9 cellular contexts compared by ENCODE assay signal in the genomic region with DNA sequence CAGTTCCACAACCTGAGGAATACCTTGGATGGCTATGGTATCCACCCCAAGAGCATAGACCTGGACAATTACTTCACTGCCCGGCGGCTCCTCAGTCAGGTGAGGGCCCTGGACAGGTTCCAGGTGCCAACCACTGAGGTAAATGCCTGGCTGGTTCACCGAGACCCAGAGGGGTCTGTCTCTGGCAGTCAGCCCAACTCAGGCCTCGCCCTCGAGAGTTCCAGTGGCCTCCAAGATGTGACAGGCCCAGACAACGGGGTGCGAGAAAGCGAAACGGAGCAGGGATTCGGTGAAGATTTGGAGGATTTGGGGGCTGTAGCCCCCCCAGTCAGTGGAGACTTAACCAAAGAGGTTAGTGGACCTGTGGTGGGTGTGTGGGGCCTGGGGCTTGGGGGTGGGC. TPM values are rescaled to one million over a fixed set of nuclear protein-coding genes. Genes with fewer than 3 reads are reported as not detected.
DNase-seq lines count a peak whose midpoint lies in the region; ATAC-seq, FAIRE-seq and TF ChIP-seq lines count a peak whose summit lies in the region.
"Had no signal": no experiment of that assay in that cellular context is flagged by ENCODE, and none has a peak within 500 bp of the region (broad histone marks: within the 10 kb centered on the region; RNA-seq: fewer than 3 reads in every experiment).

No MANE protein-coding gene starts in this region.

- H3K4me3 ChIP-seq in HUES6 (ENCODE audit: low read depth, low read length) (0 out of 2 replicates have a peak overlapping the region, but pooled peaks have one; percentile 2), iPS-18a (ENCODE audit: low read length) (peak overlapping the region; percentile 1), spleen (peak overlapping the region in 7 of 8 donors; percentile 4 to 98 (median 69))

- H3K9me3 Mint-ChIP-seq in activated naive CD8-positive, alpha-beta T cell treated with anti-CD3 and anti-CD28 coated beads for 36 hours: no peaks in the 10 kb centered on the region

- no peaks in the 10 kb centered on the region for H3K27me3 ChIP-seq in HUES6 (ENCODE audit: control insufficient read depth, insufficient read depth, low read length)
- no peaks in the 10 kb centered on the region for H3K27me3 ChIP-seq in iPS-18a (ENCODE audit: control insufficient read depth, insufficient read depth, low read length)
- H3K27me3 ChIP-seq in spleen (replicated peaks in 1 of 7): no peaks in the 10 kb centered on the region

- intact Hi-C loops in spleen (cut with DNase I; ENCODE audit: low total_unique reads): no loop called here

- peaks cover 60% of the 10 kb centered on the region for H3K36me3 Mint-ChIP-seq in activated naive CD8-positive, alpha-beta T cell treated with anti-CD3 and anti-CD28 coated beads for 36 hours

- no peak overlapping the region for H3K27ac ChIP-seq in HUES6 (ENCODE audit: low read depth, low read length)
- no peak overlapping the region for H3K27ac ChIP-seq in iPS-18a (ENCODE audit: low read length)
- peak overlapping the region in 7 of 8 donors; percentile 94 to 98 (median 96) for H3K27ac ChIP-seq in spleen

- no peak overlapping the region for H3K27ac Mint-ChIP-seq in activated naive CD8-positive, alpha-beta T cell treated with anti-CD3 and anti-CD28 coated beads for 36 hours

- WGBS in spleen, 5 donors: 76 to 88% (median 82%) methylated on average over 9 to 10 of the region's 10 CpGs

- H3K27me3 Mint-ChIP-seq in activated naive CD8-positive, alpha-beta T cell treated with anti-CD3 and anti-CD28 coated beads for 36 hours: peaks cover 4% of the 10 kb centered on the region

- H3K36me3 ChIP-seq in HUES6 (ENCODE audit: control insufficient read depth, insufficient read depth, low read length) (peaks cover 31% of the 10 kb centered on the region), iPS-18a (ENCODE audit: control insufficient read depth, low read depth, low read length) (peaks cover 18% of the 10 kb centered on the region), spleen (peaks cover 0 to 60% (median 20%) of the 10 kb centered on the region in 6 donors)

- no peak for DNase-seq in activated naive CD8-positive, alpha-beta T cell treated with anti-CD3 and anti-CD28 coated beads for 36 hours
- DNase-seq in spleen: peak; percentile 73
- DNase-seq in GM19239 (ENCODE audit: insufficient read length, low spot score): no peak
- no peak for DNase-seq in GM10248 (ENCODE audit: extremely low spot score)
- DNase-seq: KG1 had no signal

- H3K4me1 ChIP-seq in HUES6 (ENCODE audit: control insufficient read depth, insufficient read depth, low read length) (peaks cover 60% of the 10 kb centered on the region), iPS-18a (ENCODE audit: control insufficient read depth, low read depth, low read length) (peaks cover 52% of the 10 kb centered on the region), spleen (peaks cover 64 to 90% (median 82%) of the 10 kb centered on the region in 6 donors)

- H3K9ac ChIP-seq in HUES6 (ENCODE audit: low read length) (no peak overlapping the region), iPS-18a (ENCODE audit: low read length) (no peak overlapping the region)

- CTCF ChIA-PET in GM10248 (lab: Yijun Ruan, JAX): interaction anchor here (5.4 kb wide), 1 partner anchor 25 kb away, joined by 45 read pairs; no protein-coding TSS in a partner anchor

- H3K9me3 ChIP-seq in HUES6 (ENCODE audit: control insufficient read depth, insufficient read depth, low read depth, low read length): no peaks in the 10 kb centered on the region
- no peaks in the 10 kb centered on the region for H3K9me3 ChIP-seq in iPS-18a (ENCODE audit: control insufficient read depth, low read depth, low read length)
- H3K9me3 ChIP-seq in spleen: no peaks in the 10 kb centered on the region

- no peak for ATAC-seq in GM18873 (IDR thresholded peaks at IDR 0.05; ENCODE audit: low FRiP score, unreplicated experiment)
- no peak for ATAC-seq in HG03571 (IDR thresholded peaks at IDR 0.05; ENCODE audit: unreplicated experiment)

- H3K4me1 Mint-ChIP-seq in activated naive CD8-positive, alpha-beta T cell treated with anti-CD3 and anti-CD28 coated beads for 36 hours: peaks cover 64% of the 10 kb centered on the region

- peak overlapping the region; percentile 99 for H3K4me3 Mint-ChIP-seq in activated naive CD8-positive, alpha-beta T cell treated with anti-CD3 and anti-CD28 coated beads for 36 hours

- FAIRE-seq in GM19239 (lab: Jason Lieb, UNC): no peak

- TF ChIP-seq CTCF in spleen (IDR thresholded peaks at IDR 0.05 in 8 of 11, conservative IDR thresholded peaks at IDR 0.05 in 3 of 11) (no peak), GM10248 (IDR thresholded peaks at IDR 0.05; ENCODE audit: control extremely low read depth, extremely low read depth, low read depth, missing control alignments) (no peak)

- POLR2A ChIA-PET in GM10248 (lab: Yijun Ruan, JAX): no interaction called here

- no peak for TF ChIP-seq POLR2A in spleen (IDR thresholded peaks at IDR 0.05)

RNA-seq across cellular contexts. Expression of gene NFE2L1, which starts 3.1 kb away (rescaled TPM):
- 10 to 100 TPM; 99.0 to 99.7 TPM for total RNA-seq in activated naive CD8-positive, alpha-beta T cell treated with anti-CD3 and anti-CD28 coated beads for 36 hours
- 100 to 1,000 TPM; 111 to 242 (median 142) TPM for total RNA-seq in spleen
- 10 to 100 TPM; 21.2 to 59.5 (median 25.7) TPM for polyA plus RNA-seq in spleen

RNA-seq across cellular contexts. Expression of gene COPZ2, which starts 13.7 kb away (rescaled TPM):
- 1 to 10 TPM; 6.3 to 7.5 TPM for total RNA-seq in activated naive CD8-positive, alpha-beta T cell treated with anti-CD3 and anti-CD28 coated beads for 36 hours
- 10 to 100 TPM in 3 of 7 donors, 1 to 10 TPM in 4; 6.0 to 15.0 (median 9.0) TPM for total RNA-seq in spleen
- 1 to 10 TPM; 7.3 to 9.6 (median 8.5) TPM for polyA plus RNA-seq in spleen

RNA-seq across cellular contexts. Expression of gene CBX1, which starts 50.0 kb away (rescaled TPM):
- 10 to 100 TPM; 60.3 to 60.5 TPM for total RNA-seq in activated naive CD8-positive, alpha-beta T cell treated with anti-CD3 and anti-CD28 coated beads for 36 hours
- total RNA-seq in spleen: 10 to 100 TPM; 21.6 to 36.2 (median 29.8) TPM
- polyA plus RNA-seq in spleen: 10 to 100 TPM; 19.6 to 29.8 (median 27.4) TPM

RNA-seq across cellular contexts. Expression of gene SNX11, which starts 56.3 kb away (rescaled TPM):
- 10 to 100 TPM; 32.0 to 33.1 TPM for total RNA-seq in activated naive CD8-positive, alpha-beta T cell treated with anti-CD3 and anti-CD28 coated beads for 36 hours
- total RNA-seq in spleen: 10 to 100 TPM; 31.8 to 45.4 (median 39.2) TPM
- 10 to 100 TPM; 17.6 to 27.3 (median 26.3) TPM for polyA plus RNA-seq in spleen

Comparison
In these comparisons a context has a peak if more than half of its experiments do, and no peak if none do; other contexts are left out.
1. H3K27ac ChIP-seq: peak in spleen (7 of 8); none in HUES6 (single experiment) and iPS-18a (single experiment).
2. H3K4me3 ChIP-seq: peak in every context shown above with its lines; median percentile 69 in spleen; 2 in HUES6; 1 in iPS-18a.